15 cellular contexts compared by ENCODE assay signal in the genomic region with DNA sequence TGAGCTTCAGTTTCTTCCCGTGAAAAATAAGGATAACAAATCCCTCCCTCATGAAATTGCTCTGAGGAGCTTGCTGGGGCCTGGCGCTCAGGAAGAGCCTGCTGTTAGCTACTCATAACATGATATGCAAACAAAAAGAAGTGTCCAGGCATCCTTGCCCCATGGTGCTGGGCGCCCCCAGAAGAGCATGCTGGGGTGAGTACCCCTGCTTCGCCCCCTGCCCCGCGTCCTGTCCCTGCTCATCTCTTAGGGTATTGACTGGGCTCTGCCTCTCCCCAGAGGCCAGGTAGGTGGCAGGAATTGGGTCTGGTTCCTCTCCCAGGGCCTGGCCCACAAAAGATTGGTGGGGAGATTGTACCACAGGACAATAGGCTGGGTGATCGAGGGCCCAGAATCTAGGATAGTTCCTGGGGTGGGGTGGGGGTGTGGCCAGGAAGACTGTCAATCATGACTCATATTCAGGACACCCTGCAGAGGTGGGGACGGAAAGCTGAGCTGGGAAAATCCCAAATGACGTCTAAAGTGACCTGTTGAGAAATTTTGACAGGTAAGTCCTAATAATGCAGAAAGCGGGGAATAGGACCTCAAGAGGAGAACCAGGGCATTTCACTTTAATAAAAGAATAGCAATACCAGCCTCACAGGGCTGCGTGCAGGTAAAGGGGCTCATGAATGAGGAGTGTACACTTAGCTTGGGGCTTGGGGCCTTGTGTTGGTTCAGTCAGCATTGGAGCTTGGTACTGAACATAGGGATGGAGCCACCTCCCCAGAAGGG. TPM values are rescaled to one million over a fixed set of nuclear protein-coding genes. Genes with fewer than 3 reads are reported as not detected.
DNase-seq lines count a peak whose midpoint lies in the region; ATAC-seq and TF ChIP-seq lines count a peak whose summit lies in the region.
"Had no signal": no experiment of that assay in that cellular context is flagged by ENCODE, and none has a peak within 500 bp of the region (broad histone marks: within the 10 kb centered on the region; RNA-seq: fewer than 3 reads in every experiment).

No MANE protein-coding gene starts in this region.

- 38 to 55% methylated on average over 5 to 9 of the region's 11 CpGs for WGBS in esophagus squamous epithelium, 2 donors
- 72 to 88% (median 82%) methylated on average over 11 of the region's 11 CpGs for WGBS in stomach, 5 donors
- WGBS in thyroid gland, 2 donors, result 93 to 94% methylated on average over 9 to 11 of the region's 11 CpGs

- intact Hi-C loops in HCT116 (cut with micrococcal nuclease), result no loop called here
- intact Hi-C loops in OCI-LY7 (cut with micrococcal nuclease; ENCODE audit: unreplicated experiment), result no loop called here
- intact Hi-C loops in esophagus squamous epithelium (cut with DNase I), result no loop called here
- intact Hi-C loops in stomach (cut with DNase I; ENCODE audit: low total_unique reads), result no loop called here
- intact Hi-C loops in left ventricle myocardium superior (cut with micrococcal nuclease), result no loop called here
- intact Hi-C loops in thyroid gland (cut with DNase I), result no loop called here

- H3K79me2 ChIP-seq in HCT116 (ENCODE audit: insufficient read depth, low read length), result peaks cover 23% of the 10 kb centered on the region; the same call in 1 of the 2 replicates
- peaks cover 11% of the 10 kb centered on the region for H3K79me2 ChIP-seq in OCI-LY7 (ENCODE audit: insufficient read depth, low read depth, low read length)

- DNase-seq in HCT116 (ENCODE audit: low read depth, low spot score), result peak; percentile 55
- DNase-seq in OCI-LY7 (ENCODE audit: low spot score), result no peak
- no peak for DNase-seq in esophagus squamous epithelium (lab: John Stamatoyannopoulos, UW)
- DNase-seq in stomach, result no peak
- no peak for DNase-seq in NCI-H345 treated with DMSO at 0.1 percent for 48 hours (lab: John Stamatoyannopoulos, UW; ENCODE audit: unreplicated experiment)
- no peak for DNase-seq in left ventricle myocardium superior
- no peak for DNase-seq in thyroid gland
- DNase-seq: activated naive CD4-positive, alpha-beta T cell; MV-4-11; NK-92 treated with Interleukin-12 subunit alpha and Interleukin-12 subunit beta, amount 100 ng/mL, for 24 hours; SHP77 treated with DMSO at 0.1 percent for 48 hours; T-helper 2 cell had no signal

- H3K27me3 ChIP-seq in HCT116 (ENCODE audit: insufficient read depth, low read length), result no peaks in the 10 kb centered on the region
- H3K27me3 ChIP-seq in esophagus squamous epithelium, result peaks cover 0 to 40% (median 0%) of the 10 kb centered on the region in 4 donors
- peaks cover 6 to 54% (median 28%) of the 10 kb centered on the region in 3 donors for H3K27me3 ChIP-seq in stomach
- peaks cover 31% of the 10 kb centered on the region for H3K27me3 ChIP-seq in thyroid gland

- CTCF ChIA-PET in HCT116 (lab: Charles Lee), result interaction anchor here (0.6 kb wide), 1 partner anchor 438 kb away, joined by 3 read pairs; no protein-coding TSS in a partner anchor
- CTCF ChIA-PET in OCI-LY7 (lab: Charles Lee; ENCODE audit: unreplicated experiment), result no interaction called here

- no peak for TF ChIP-seq CTCF in HCT116 (IDR thresholded peaks at IDR 0.05 in 2 of 3, conservative IDR thresholded peaks at IDR 0.05 in 1 of 3; ENCODE audit: borderline replicate concordance in 1 of 3, insufficient read depth in 1 of 3, low read depth in 2 of 3, low read length in 2 of 3)
- TF ChIP-seq CTCF in OCI-LY7 (conservative IDR thresholded peaks at IDR 0.05; ENCODE audit: low read length), result no peak
- TF ChIP-seq CTCF in esophagus squamous epithelium (IDR thresholded peaks at IDR 0.05), result peak in 2 of 6 experiments; percentile 16 to 42
- TF ChIP-seq CTCF in stomach (IDR thresholded peaks at IDR 0.05), result no peak
- no peak for TF ChIP-seq CTCF in thyroid gland (IDR thresholded peaks at IDR 0.05)

- RAD21 ChIA-PET in HCT116 (lab: Charles Lee; ENCODE audit: low non-redundant PET in 1 of 2, low total read pairs in 2 of 2, uncharacterized antibody in 2 of 2, unreplicated experiment in 2 of 2), result no interaction called here

- H3K9me2 ChIP-seq in HCT116 (ENCODE audit: insufficient read depth), result no peaks in the 10 kb centered on the region
- no peaks in the 10 kb centered on the region for H3K9me2 ChIP-seq in OCI-LY7 (ENCODE audit: insufficient read depth, low read length)

- H3K4me3 ChIP-seq in HCT116 (replicated peaks in 1 of 2; ENCODE audit: low read depth in 1 of 2, low read length in 2 of 2), result no peak overlapping the region
- no peak overlapping the region for H3K4me3 ChIP-seq in OCI-LY7 (ENCODE audit: low read depth, low read length, poor library complexity, severe bottlenecking)
- peak overlapping the region in 1 of 4 donors; percentile 79 for H3K4me3 ChIP-seq in esophagus squamous epithelium
- no peak overlapping the region for H3K4me3 ChIP-seq in stomach
- H3K4me3 ChIP-seq in thyroid gland (replicated peaks in 1 of 3), result no peak overlapping the region

- H3K9ac ChIP-seq in HCT116 (ENCODE audit: low read length), result no peak overlapping the region

- H3K27ac ChIP-seq in HCT116 (ENCODE audit: low read depth, low read length), result no peak overlapping the region
- peak overlapping the region; percentile 25 for H3K27ac ChIP-seq in OCI-LY7 (ENCODE audit: low read depth, low read length, poor library complexity, severe bottlenecking)
- H3K27ac ChIP-seq in esophagus squamous epithelium, result peak overlapping the region; percentile 96 to 99 (median 98)
- peak overlapping the region in 4 of 5 donors; percentile 86 to 94 (median 94) for H3K27ac ChIP-seq in stomach
- no peak overlapping the region for H3K27ac ChIP-seq in thyroid gland

- BruUV-seq in HCT116 (replicated peaks; lab: Mats Ljungman, UMichigan) (no TSS peak), OCI-LY7 (replicated peaks; lab: Mats Ljungman, UMichigan) (no TSS peak)

- no peak for TF ChIP-seq EP300 in stomach (IDR thresholded peaks at IDR 0.05)

- H3K4me2 ChIP-seq in HCT116 (ENCODE audit: low read length), result peak overlapping the region; percentile 39
- H3K4me2 ChIP-seq in OCI-LY7 (ENCODE audit: low read length), result no peak overlapping the region

- no peaks in the 10 kb centered on the region for H4K20me1 ChIP-seq in HCT116 (ENCODE audit: insufficient read depth)
- H4K20me1 ChIP-seq in OCI-LY7 (ENCODE audit: insufficient read depth, low read length), result 0 out of 2 replicates have a peak, but pooled peaks cover under 1% of the 10 kb centered on the region

- H3K36me3 ChIP-seq in HCT116 (ENCODE audit: control insufficient read depth in 1 of 2, insufficient read depth in 2 of 2, low read length in 2 of 2) (0 out of 4 replicates have a peak, but pooled peaks cover 0 to 3% of the 10 kb centered on the region in 2 experiments), OCI-LY7 (ENCODE audit: insufficient read depth, low read length) (peaks cover 47% of the 10 kb centered on the region), esophagus squamous epithelium (peaks cover 0 to 32% (median 14%) of the 10 kb centered on the region in 3 donors), stomach (peaks cover 0 to 8% (median 0%) of the 10 kb centered on the region in 4 donors), thyroid gland (no peaks in the 10 kb centered on the region)

- no peak overlapping the region for H2AFZ ChIP-seq in HCT116 (ENCODE audit: low read depth, low read length, poor library complexity, severe bottlenecking)
- no peak overlapping the region for H2AFZ ChIP-seq in OCI-LY7 (ENCODE audit: low read length)

- POLR2A ChIA-PET in HCT116 (lab: Charles Lee), result no interaction called here
- POLR2A ChIA-PET in OCI-LY7 (lab: Charles Lee), result interaction anchor here (1.2 to 1.3 kb wide), 3 partner anchors 12 to 157 kb away, joined by 3 read pairs; no protein-coding TSS in a partner anchor

- H3K4me1 ChIP-seq in HCT116 (ENCODE audit: control insufficient read depth in 1 of 2, insufficient read depth in 2 of 2, low read length in 2 of 2) (peaks cover 8 to 18% of the 10 kb centered on the region in 2 experiments; a peak in 3 of 4 replicates), OCI-LY7 (ENCODE audit: insufficient read depth, low read length, poor library complexity, severe bottlenecking) (peaks cover 16% of the 10 kb centered on the region), esophagus squamous epithelium (peaks cover 21 to 71% (median 26%) of the 10 kb centered on the region in 3 donors), stomach (peaks cover 19 to 60% (median 36%) of the 10 kb centered on the region in 4 donors), thyroid gland (peaks cover 3 to 15% of the 10 kb centered on the region in 2 donors)

- no peak for TF ChIP-seq RAD21 in HCT116 (IDR thresholded peaks at IDR 0.05; ENCODE audit: low read depth)

- ATAC-seq in HCT116, result peak; percentile 82
- no peak for ATAC-seq in left ventricle myocardium superior
- ATAC-seq: activated CD4-positive, CD25-positive, alpha-beta regulatory T cell treated with anti-CD3 and anti-CD28 coated beads, Interleukin-2, amount 50 U/mL, for 24 hours had no signal

- TF ChIP-seq POLR2A in HCT116 (IDR thresholded peaks at IDR 0.05; ENCODE audit: borderline replicate concordance, extremely low read depth, insufficient read depth, insufficient read length) (no peak), esophagus squamous epithelium (IDR thresholded peaks at IDR 0.05) (peak in 1 of 4 donors; percentile 13), stomach (IDR thresholded peaks at IDR 0.05) (no peak), thyroid gland (IDR thresholded peaks at IDR 0.05) (no peak)

- H3K9me3 ChIP-seq in HCT116 (ENCODE audit: control insufficient read depth in 1 of 2, insufficient read depth in 1 of 2, low read depth in 1 of 2, low read length in 2 of 2) (no peaks in the 10 kb centered on the region), OCI-LY7 (ENCODE audit: low read length) (no peaks in the 10 kb centered on the region), esophagus squamous epithelium (no peaks in the 10 kb centered on the region), stomach (peaks cover 0 to 8% (median 4%) of the 10 kb centered on the region in 4 donors), thyroid gland (no peaks in the 10 kb centered on the region)

TF ChIP-seq in HCT116, 20 proteins besides CTCF, POLR2A, EP300 and RAD21 (continues in another document):
- no peak for TF ChIP-seq ELF1 (IDR thresholded peaks at IDR 0.05; ENCODE audit: borderline replicate concordance, low read depth)

RNA-seq across cellular contexts. Expression of gene PITX1, which starts 8.9 kb away (rescaled TPM):
- total RNA-seq in HCT116 (2021; ENCODE audit: unreplicated experiment) (31.0 TPM), OCI-LY7 (2022) (66.8 and 76.4 TPM in 2 replicates), esophagus squamous epithelium (1,000 to 10,000 TPM in 1 of 4 donors, 100 to 1,000 TPM in 3; 571 to 1,232 (median 680) TPM), stomach (10 to 100 TPM; 30.3 to 91.1 (median 42.6) TPM), left ventricle myocardium superior (not detected), thyroid gland (under 1 TPM in 2 of 4 donors, not detected in 2; 0.13 to 0.44 TPM)
- 26.2 and 36.3 TPM in 2 replicates for polyA plus RNA-seq in HCT116 (2012)
- total RNA-seq in OCI-LY7 (2014; rRNA removed; shearing (Covaris generic)), result 55.3 and 56.3 TPM in 2 replicates
- 100 to 1,000 TPM in 1 of 3 donors, 10 to 100 TPM in 2; 31.6 to 149 (median 48.7) TPM for polyA plus RNA-seq in stomach
- total RNA-seq: liver had no signal

RNA-seq across cellular contexts. Expression of gene CATSPER3, which starts 57.4 kb away (rescaled TPM):
- total RNA-seq in HCT116 (2021; ENCODE audit: unreplicated experiment) (1.7 TPM), OCI-LY7 (2022) (0.61 and 1.0 TPM in 2 replicates), esophagus squamous epithelium (under 1 TPM in 2 of 4 donors, not detected in 2; 0.23 to 0.76 TPM), stomach (not detected), left ventricle myocardium superior (0.74 TPM), thyroid gland (under 1 TPM in 1 of 4 donors, not detected in 3; 0.56 TPM)
- 1.5 and 1.6 TPM in 2 replicates for polyA plus RNA-seq in HCT116 (2012)
- 0.80 TPM in 1 of 2 replicates, not detected in the other for total RNA-seq in OCI-LY7 (2014; rRNA removed; shearing (Covaris generic))
- under 1 TPM in 2 of 3 donors, not detected in 1; 0.62 to 0.88 TPM for polyA plus RNA-seq in stomach
- total RNA-seq: pulmonary artery endothelial cell had no signal

Comparison
In these comparisons a context has a peak if more than half of its experiments do, and no peak if none do; other contexts are left out.
1. H3K27ac ChIP-seq: peak in OCI-LY7 (single experiment), esophagus squamous epithelium (4 of 4) and stomach (4 of 5); none in HCT116 (single experiment) and thyroid gland (0 of 3).
2. RNA of gene PITX1, which starts 8.9 kb away (total RNA-seq): 571 to 1,232 TPM in esophagus squamous epithelium, 55.3 to 76.4 TPM in OCI-LY7, 30.3 to 91.1 TPM in stomach and 31.0 TPM in HCT116 (single experiment); 0.13 to 0.44 TPM in thyroid gland and not detected in left ventricle myocardium superior (single experiment); every median in the first group is over 10 times any median in the second.